In the genomic region with DNA sequence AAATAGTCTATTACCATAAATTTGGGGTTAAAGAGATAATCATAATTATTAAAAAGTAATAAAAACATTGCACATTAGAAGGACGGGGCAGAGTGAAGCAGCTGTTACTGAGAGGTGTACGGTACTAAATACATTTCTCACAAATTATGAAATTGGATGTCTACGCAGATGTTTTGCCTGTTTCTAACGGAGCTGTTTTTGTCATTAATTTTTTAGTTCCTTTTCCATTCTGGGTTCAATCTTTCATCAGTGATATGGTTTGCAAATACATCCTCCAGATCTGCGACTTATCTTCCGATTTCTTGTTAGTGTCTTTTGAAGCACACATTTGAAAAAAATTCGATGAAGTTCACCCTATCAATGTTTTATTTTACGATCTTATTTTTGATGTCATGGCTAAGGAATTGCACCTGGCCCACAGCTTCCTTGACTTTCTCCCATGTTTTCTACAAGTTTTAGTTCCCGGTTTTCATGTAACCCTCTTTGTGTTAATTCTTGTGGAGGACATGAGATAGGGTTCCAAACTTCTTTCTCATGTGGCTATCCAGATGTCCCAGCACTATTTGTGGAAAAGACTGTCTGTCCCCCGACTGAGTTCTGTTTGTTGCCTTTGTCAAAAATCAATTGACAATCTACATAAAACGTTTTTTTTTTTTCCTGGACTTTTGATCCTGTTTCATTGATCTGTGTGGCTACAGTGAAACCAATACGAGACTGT, we compare ENCODE assay signal across 22 cellular contexts. TPM values are rescaled to one million over a fixed set of nuclear protein-coding genes. Genes with fewer than 3 reads are reported as not detected.
DNase-seq lines count a peak whose midpoint lies in the region; ATAC-seq, FAIRE-seq and TF ChIP-seq lines count a peak whose summit lies in the region.
"Had no signal": no experiment of that assay in that cellular context is flagged by ENCODE, and none has a peak within 500 bp of the region (broad histone marks: within the 10 kb centered on the region; RNA-seq: fewer than 3 reads in every experiment).

No MANE protein-coding gene starts in this region.

- in situ Hi-C loops in K562 (cut with MboI) = loop anchor here (25.0 kb wide), 1 partner anchor 337 kb away; no protein-coding TSS in a partner anchor

- H3K4me3 ChIP-seq in K562 (no peak overlapping the region), ovary (no peak overlapping the region), spleen (no peak overlapping the region)
- H3K4me3 ChIP-seq: GM12878 had no signal

- BruUV-seq in K562 (replicated peaks; lab: Mats Ljungman, UMichigan) = no TSS peak

- H2AFZ ChIP-seq in K562 (ENCODE audit: low read depth, low read length) = no peak overlapping the region

- 0 out of 2 replicates have a peak, but pooled peaks cover 4% of the 10 kb centered on the region for H4K20me1 ChIP-seq in K562 (replicated peaks; ENCODE audit: control insufficient read depth, insufficient read depth, low read length)

- H3K9me3 ChIP-seq in K562 (replicated peaks; ENCODE audit: control insufficient read depth, insufficient read depth, low read depth, low read length) (no peaks in the 10 kb centered on the region), ovary (no peaks in the 10 kb centered on the region), spleen (no peaks in the 10 kb centered on the region)
- H3K9me3 ChIP-seq: BE2C had no signal

- H3K27ac Mint-ChIP-seq in mesothelial cell of epicardium (peak overlapping the region; percentile 10), type B pancreatic cell (peak overlapping the region; percentile 21)
- H3K27ac Mint-ChIP-seq: CD4-positive, CD25-positive, alpha-beta regulatory T cell had no signal

- no peaks in the 10 kb centered on the region for H3K9me3 Mint-ChIP-seq in mesothelial cell of epicardium
- no peaks in the 10 kb centered on the region for H3K9me3 Mint-ChIP-seq in type B pancreatic cell
- H3K9me3 Mint-ChIP-seq: CD4-positive, CD25-positive, alpha-beta regulatory T cell; CD8-positive, alpha-beta memory T cell; H9 had no signal

- 2% methylated on average over 12 of the region's 12 CpGs for WGBS in K562 (ENCODE audit: insufficient coverage, low coverage, missing lambda C conversion rate)
- WGBS in ovary, 3 donors = 58 to 70% (median 67%) methylated on average over 12 of the region's 12 CpGs
- 75 to 89% (median 77%) methylated on average over 12 of the region's 12 CpGs for WGBS in spleen, 5 donors

- no peak for FAIRE-seq in K562 (lab: Jason Lieb, UNC)
- FAIRE-seq: GM12878, GM19239, H1 had no signal

- H3K9me1 ChIP-seq in K562 (ENCODE audit: control insufficient read depth, insufficient read depth, low read length) = no peaks in the 10 kb centered on the region

- POLR2A ChIA-PET in K562 (lab: Yijun Ruan, JAX) = no interaction called here

- H3K27me3 ChIP-seq in K562 (ENCODE audit: control insufficient read depth in 2 of 2, insufficient read depth in 2 of 2, low read length in 2 of 2) (peaks cover 27 to 35% of the 10 kb centered on the region in 2 experiments), ovary (no peaks in the 10 kb centered on the region), spleen (replicated peaks in 1 of 7) (peaks cover 0 to 50% (median 0%) of the 10 kb centered on the region in 7 donors)

- TF ChIP-seq POLR2A in K562 (conservative IDR thresholded peaks at IDR 0.05) (no peak), ovary (IDR thresholded peaks at IDR 0.05) (no peak), spleen (IDR thresholded peaks at IDR 0.05) (no peak)

- H3K27ac ChIP-seq in K562 (ENCODE audit: extremely low read depth, low read depth, low read length) = no peak overlapping the region
- H3K27ac ChIP-seq in ovary = no peak overlapping the region
- H3K27ac ChIP-seq in spleen = no peak overlapping the region

- CTCF ChIA-PET in K562 (lab: Yijun Ruan, JAX; ENCODE audit: low intra/inter-chr PET ratio) = interaction anchor here (0.8 kb wide), 1 partner anchor 23 kb away, joined by 3 read pairs; no protein-coding TSS in a partner anchor

- H3K4me1 ChIP-seq in K562 (replicated peaks in 1 of 2; ENCODE audit: control insufficient read depth in 2 of 2, insufficient read depth in 2 of 2, low read length in 2 of 2) (no peaks in the 10 kb centered on the region), ovary (ENCODE audit: insufficient read depth) (no peaks in the 10 kb centered on the region), spleen (peaks cover 0 to 15% (median 8%) of the 10 kb centered on the region in 6 donors)
- H3K4me1 ChIP-seq: BE2C had no signal

- H3K27me3 Mint-ChIP-seq in mesothelial cell of epicardium (ENCODE audit: low read depth) (peaks cover 65% of the 10 kb centered on the region), type B pancreatic cell (peaks cover 49% of the 10 kb centered on the region)

- H3K36me3 ChIP-seq in K562 (ENCODE audit: control insufficient read depth, insufficient read depth, low read length) (no peaks in the 10 kb centered on the region), ovary (no peaks in the 10 kb centered on the region), spleen (no peaks in the 10 kb centered on the region)
- H3K36me3 ChIP-seq: BE2C had no signal

- H3K4me3 Mint-ChIP-seq in mesothelial cell of epicardium (no peak overlapping the region), type B pancreatic cell (no peak overlapping the region)
- H3K4me3 Mint-ChIP-seq: CD4-positive, CD25-positive, alpha-beta regulatory T cell; CD8-positive, alpha-beta memory T cell; H9 had no signal

- H3K79me2 ChIP-seq in K562 (ENCODE audit: control insufficient read depth, insufficient read depth, low read length) = no peaks in the 10 kb centered on the region

- peaks cover 22% of the 10 kb centered on the region for H3K4me1 Mint-ChIP-seq in mesothelial cell of epicardium
- peaks cover 18% of the 10 kb centered on the region for H3K4me1 Mint-ChIP-seq in type B pancreatic cell (ENCODE audit: unreplicated experiment)
- H3K4me1 Mint-ChIP-seq: CD4-positive, CD25-positive, alpha-beta regulatory T cell; CD8-positive, alpha-beta memory T cell had no signal

- DNase-seq in K562 (ENCODE audit: extremely low read depth in 1 of 4, low spot score in 3 of 4) = no peak
- DNase-seq in left lobe of liver (ENCODE audit: low spot score) = peak; percentile 51
- no peak for DNase-seq in mesothelial cell of epicardium (ENCODE audit: low spot score in 2 of 2, unreplicated experiment in 2 of 2)
- DNase-seq in type B pancreatic cell (ENCODE audit: extremely low spot score, unreplicated experiment) = no peak
- no peak for DNase-seq in SHP77 (lab: John Stamatoyannopoulos, UW)
- DNase-seq in ovary = no peak
- no peak for DNase-seq in spleen
- DNase-seq: BE2C; C1 segment of cervical spinal cord; CD4-positive, CD25-positive, alpha-beta regulatory T cell; CD8-positive, alpha-beta memory T cell; COR-L47; DMS 273 treated with DMSO at 0.1 percent for 48 hours; DMS53; DND-41; EL; H9 had no signal

- no peak for TF ChIP-seq CTCF in K562 (IDR thresholded peaks at IDR 0.05 in 2 of 3, conservative IDR thresholded peaks at IDR 0.05 in 1 of 3; ENCODE audit: insufficient read depth in 2 of 3, low read depth in 1 of 3, low read length in 3 of 3)
- TF ChIP-seq CTCF in mesothelial cell of epicardium (IDR thresholded peaks at IDR 0.05; ENCODE audit: unreplicated experiment) = no peak
- no peak for TF ChIP-seq CTCF in type B pancreatic cell (conservative IDR thresholded peaks at IDR 0.05)
- TF ChIP-seq CTCF in ovary (IDR thresholded peaks at IDR 0.05) = no peak
- TF ChIP-seq CTCF in spleen (IDR thresholded peaks at IDR 0.05 in 8 of 11, conservative IDR thresholded peaks at IDR 0.05 in 3 of 11) = no peak

- TF ChIP-seq EP300 in K562 (IDR thresholded peaks at IDR 0.05; ENCODE audit: low read length) = no peak
- no peak for TF ChIP-seq EP300 in ovary (IDR thresholded peaks at IDR 0.05)

- intact Hi-C loops in K562 (cut with micrococcal nuclease) (no loop called here), ovary (cut with DNase I) (no loop called here), spleen (cut with DNase I; ENCODE audit: low total_unique reads) (no loop called here)

- TF ChIP-seq RAD21 in K562 (CRISPR knock-in tag; conservative IDR thresholded peaks at IDR 0.05 in 1 of 2, IDR thresholded peaks at IDR 0.05 in 1 of 2) = no peak

- ATAC-seq in K562 (no peak), left lobe of liver (peak; percentile 9)
- ATAC-seq: GM12878 had no signal

- no peak overlapping the region for H3K9ac ChIP-seq in K562 (ENCODE audit: insufficient read depth in 1 of 2, low read depth in 2 of 2, low read length in 2 of 2)

- H3K4me2 ChIP-seq in K562 (ENCODE audit: insufficient read depth, low read length) = no peak overlapping the region

- H3K36me3 Mint-ChIP-seq in mesothelial cell of epicardium = no peaks in the 10 kb centered on the region
- no peaks in the 10 kb centered on the region for H3K36me3 Mint-ChIP-seq in type B pancreatic cell
- H3K36me3 Mint-ChIP-seq: CD4-positive, CD25-positive, alpha-beta regulatory T cell; CD8-positive, alpha-beta memory T cell had no signal

RNA-seq across cellular contexts. Expression of a gene that starts 21.3 kb away (rescaled TPM):
- not detected in 2 replicates for total RNA-seq in K562 (2011; cell fraction: chromatin; rRNA removed; ENCODE audit: low replicate concordance)
- not detected in 2 replicates for total RNA-seq in K562 (2011; cell fraction: nucleolus; rRNA removed)
- total RNA-seq in K562 (2011; cell fraction: nucleoplasm; rRNA removed) = not detected in 2 replicates
- total RNA-seq in K562 (2014; rRNA removed) (not detected in 2 replicates), K562 (2014; rRNA removed; fragmentation: Illumina TruSeq; extraction: Trizol) (not detected in 2 replicates), K562 (2015; rRNA removed; fragmentation: Illumina TruSeq; extraction: Trizol) (not detected in 2 replicates), K562 (2021) (not detected in 2 replicates), left lobe of liver (1.4 TPM), mesothelial cell of epicardium (not detected in 3 replicates), type B pancreatic cell (ENCODE audit: low replicate concordance) (not detected in 2 replicates), ovary (not detected), spleen (not detected)
- polyA plus RNA-seq in K562 (2011; rRNA removed) (not detected in 2 replicates), K562 (2014; fragmentation: Illumina TruSeq; extraction: Trizol) (not detected in 2 replicates), K562 (2014; fragmentation: Nextera tagmentation; extraction: Ambion mirVana) (not detected), K562 (2014; rRNA removed) (not detected in 2 replicates), ovary (not detected), spleen (not detected)
- polyA plus RNA-seq in K562 (2011; cell fraction: cytosol; rRNA removed) = not detected in 2 replicates
- polyA plus RNA-seq in K562 (2011; cell fraction: nucleus; rRNA removed) = not detected in 2 replicates
- not detected in 2 replicates for polyA plus RNA-seq in K562 (2012)
- polyA minus RNA-seq in K562 (2011; rRNA and poly(A)+ RNA removed) = not detected in 2 replicates
- not detected in 2 replicates for polyA minus RNA-seq in K562 (2011; cell fraction: cytosol; rRNA and poly(A)+ RNA removed)
- not detected in 2 replicates for polyA minus RNA-seq in K562 (2011; cell fraction: nucleus; rRNA and poly(A)+ RNA removed)
- total RNA-seq: A172; CD4-positive, CD25-positive, alpha-beta regulatory T cell; CD8-positive, alpha-beta memory T cell; G401; GM12878; H1; H9 had no signal
- polyA plus RNA-seq: CD4-positive, CD25-positive, alpha-beta regulatory T cell; CD8-positive, alpha-beta memory T cell; GM12878; H1 had no signal

RNA-seq across cellular contexts. Expression of a gene that starts 46.1 kb away (rescaled TPM):
- not detected in 2 replicates for total RNA-seq in K562 (2011; cell fraction: chromatin; rRNA removed; ENCODE audit: low replicate concordance)
- total RNA-seq in K562 (2011; cell fraction: nucleolus; rRNA removed) = not detected in 2 replicates
- not detected in 2 replicates for total RNA-seq in K562 (2011; cell fraction: nucleoplasm; rRNA removed)
- not detected in 2 replicates for total RNA-seq in K562 (2014; rRNA removed)
- total RNA-seq in K562 (2014; rRNA removed; fragmentation: Illumina TruSeq; extraction: Trizol) = not detected in 2 replicates
- not detected in 2 replicates for total RNA-seq in K562 (2015; rRNA removed; fragmentation: Illumina TruSeq; extraction: Trizol)
- total RNA-seq in K562 (2021) = not detected in 2 replicates
- not detected in 2 replicates for polyA plus RNA-seq in K562 (2011; rRNA removed)
- polyA plus RNA-seq in K562 (2011; cell fraction: cytosol; rRNA removed) = not detected in 2 replicates
- not detected in 2 replicates for polyA plus RNA-seq in K562 (2011; cell fraction: nucleus; rRNA removed)
- not detected in 2 replicates for polyA plus RNA-seq in K562 (2012)
- polyA plus RNA-seq in K562 (2014; fragmentation: Illumina TruSeq; extraction: Trizol) = not detected in 2 replicates
- polyA plus RNA-seq in K562 (2014; fragmentation: Nextera tagmentation; extraction: Ambion mirVana) = not detected
- polyA plus RNA-seq in K562 (2014; rRNA removed) = not detected in 2 replicates
- polyA minus RNA-seq in K562 (2011; rRNA and poly(A)+ RNA removed) = not detected in 2 replicates
- not detected in 2 replicates for polyA minus RNA-seq in K562 (2011; cell fraction: cytosol; rRNA and poly(A)+ RNA removed)
- not detected in 2 replicates for polyA minus RNA-seq in K562 (2011; cell fraction: nucleus; rRNA and poly(A)+ RNA removed)
- not detected for total RNA-seq in left lobe of liver
- not detected in 3 replicates for total RNA-seq in mesothelial cell of epicardium
- not detected in 2 replicates for total RNA-seq in type B pancreatic cell (ENCODE audit: low replicate concordance)
- total RNA-seq in ovary = not detected
- not detected for polyA plus RNA-seq in ovary
- not detected for total RNA-seq in spleen
- polyA plus RNA-seq in spleen = not detected
- total RNA-seq: A172; CD4-positive, CD25-positive, alpha-beta regulatory T cell; CD8-positive, alpha-beta memory T cell; G401; GM12878; H1; H9 had no signal
- polyA plus RNA-seq: CD4-positive, CD25-positive, alpha-beta regulatory T cell; CD8-positive, alpha-beta memory T cell; GM12878 had no signal

RNA-seq across cellular contexts. Expression of a gene that starts 53.8 kb away (rescaled TPM):
- not detected in 2 replicates for total RNA-seq in K562 (2011; cell fraction: chromatin; rRNA removed; ENCODE audit: low replicate concordance)
- not detected in 2 replicates for total RNA-seq in K562 (2011; cell fraction: nucleolus; rRNA removed)
- total RNA-seq in K562 (2011; cell fraction: nucleoplasm; rRNA removed) = not detected in 2 replicates
- total RNA-seq in K562 (2014; rRNA removed) (not detected in 2 replicates), K562 (2014; rRNA removed; fragmentation: Illumina TruSeq; extraction: Trizol) (not detected in 2 replicates), K562 (2015; rRNA removed; fragmentation: Illumina TruSeq; extraction: Trizol) (not detected in 2 replicates), K562 (2021) (not detected in 2 replicates), left lobe of liver (not detected), mesothelial cell of epicardium (not detected in 3 replicates), type B pancreatic cell (ENCODE audit: low replicate concordance) (not detected in 2 replicates), ovary (not detected), spleen (not detected)
- polyA plus RNA-seq in K562 (2011; rRNA removed) (not detected in 2 replicates), K562 (2014; fragmentation: Illumina TruSeq; extraction: Trizol) (not detected in 2 replicates), K562 (2014; fragmentation: Nextera tagmentation; extraction: Ambion mirVana) (not detected), K562 (2014; rRNA removed) (not detected in 2 replicates), ovary (not detected), spleen (not detected)
- not detected in 2 replicates for polyA plus RNA-seq in K562 (2011; cell fraction: cytosol; rRNA removed)
- polyA plus RNA-seq in K562 (2011; cell fraction: nucleus; rRNA removed) = not detected in 2 replicates
- polyA plus RNA-seq in K562 (2012) = not detected in 2 replicates
- not detected in 2 replicates for polyA minus RNA-seq in K562 (2011; rRNA and poly(A)+ RNA removed)
- not detected in 2 replicates for polyA minus RNA-seq in K562 (2011; cell fraction: cytosol; rRNA and poly(A)+ RNA removed)
- polyA minus RNA-seq in K562 (2011; cell fraction: nucleus; rRNA and poly(A)+ RNA removed) = not detected in 2 replicates
- total RNA-seq: A172; CD4-positive, CD25-positive, alpha-beta regulatory T cell; CD8-positive, alpha-beta memory T cell; G401; GM12878; H1; H9 had no signal
- polyA plus RNA-seq: CD4-positive, CD25-positive, alpha-beta regulatory T cell; CD8-positive, alpha-beta memory T cell; GM12878; H1 had no signal
